In genomic region chr11:125423247-125423849, GRCh38 we compare ENCODE assay signal across 10 cellular contexts.
DNase-seq lines count a peak whose midpoint lies in the region; ATAC-seq and TF ChIP-seq lines count a peak whose summit lies in the region.
"Had no signal": no experiment of that assay in that cellular context is flagged by ENCODE, and none has a peak within 500 bp of the region (broad histone marks: within the 10 kb centered on the region; RNA-seq: fewer than 3 reads in every experiment).

No MANE protein-coding gene starts in this region.

- H3K9me3 ChIP-seq in spleen, result no peaks in the 10 kb centered on the region

- no peak for TF ChIP-seq EP300 in Ishikawa (IDR thresholded peaks at IDR 0.05; ENCODE audit: borderline replicate concordance)

- no peaks in the 10 kb centered on the region for H3K4me1 ChIP-seq in spleen

- no peak for DNase-seq in activated naive CD4-positive, alpha-beta T cell treated with anti-CD3 and anti-CD28 coated beads, Interleukin-2, amount 50 U/mL, for 72 hours (ENCODE audit: low spot score in 2 of 2)
- DNase-seq in activated naive CD4-positive, alpha-beta T cell treated with anti-CD3 and anti-CD28 coated beads, Interleukin-2, amount 50 U/mL, for 16 hours, result no peak
- DNase-seq in cardiac fibroblast (ENCODE audit: low read depth in 2 of 2) (no peak), spleen (peak; percentile 12), activated gamma-delta T cell (lab: John Stamatoyannopoulos, UW) (no peak), EL (no peak), hippocampal formation (lab: John Stamatoyannopoulos, UW) (no peak)
- DNase-seq: DMS79; naive thymus-derived CD8-positive, alpha-beta T cell had no signal

- no peaks in the 10 kb centered on the region for H3K36me3 ChIP-seq in spleen

- intact Hi-C loops in spleen (cut with DNase I; ENCODE audit: low total_unique reads), result no loop called here

- H3K9me3 Mint-ChIP-seq in activated naive CD4-positive, alpha-beta T cell treated with anti-CD3 and anti-CD28 coated beads, Interleukin-2, amount 50 U/mL, for 72 hours, result no peaks in the 10 kb centered on the region
- H3K9me3 Mint-ChIP-seq: naive thymus-derived CD8-positive, alpha-beta T cell had no signal

- no peaks in the 10 kb centered on the region for H3K36me3 Mint-ChIP-seq in activated naive CD4-positive, alpha-beta T cell treated with anti-CD3 and anti-CD28 coated beads, Interleukin-2, amount 50 U/mL, for 72 hours
- H3K36me3 Mint-ChIP-seq: naive thymus-derived CD8-positive, alpha-beta T cell had no signal

- peak; percentile 29; the same call in 1 of the 2 replicates for TF ChIP-seq RAD21 in Ishikawa (IDR thresholded peaks at IDR 0.05; ENCODE audit: low read depth)

- H3K27me3 ChIP-seq in spleen (replicated peaks in 1 of 7), result peaks cover 0 to 12% (median 0%) of the 10 kb centered on the region in 7 donors

- ATAC-seq in activated naive CD4-positive, alpha-beta T cell treated with anti-CD3 and anti-CD28 coated beads, Interleukin-2, amount 50 U/mL, for 72 hours, result peak; percentile 13 to 43
- ATAC-seq: naive thymus-derived CD8-positive, alpha-beta T cell had no signal

- TF ChIP-seq CTCF in cardiac fibroblast (IDR thresholded peaks at IDR 0.05; ENCODE audit: low read depth, low read length) (peak; percentile 28), spleen (IDR thresholded peaks at IDR 0.05 in 8 of 11, conservative IDR thresholded peaks at IDR 0.05 in 3 of 11) (peak in 2 of 11 experiments; percentile 13 to 17)

- no peak overlapping the region for H3K27ac ChIP-seq in spleen

- H3K4me3 ChIP-seq in cardiac fibroblast (replicated peaks in 1 of 2; ENCODE audit: low read depth in 2 of 2, low read length in 2 of 2) (no peak overlapping the region), spleen (no peak overlapping the region)

- no peak overlapping the region for H3K27ac Mint-ChIP-seq in activated naive CD4-positive, alpha-beta T cell treated with anti-CD3 and anti-CD28 coated beads, Interleukin-2, amount 50 U/mL, for 72 hours

- 29 to 40% (median 32%) methylated on average over 9 of the region's 9 CpGs for WGBS in spleen, 5 donors

- TF ChIP-seq POLR2A in spleen (IDR thresholded peaks at IDR 0.05), result no peak

TF ChIP-seq in Ishikawa, 13 proteins besides CTCF, POLR2A, EP300 and RAD21:
- TF ChIP-seq TAF1 (IDR thresholded peaks at IDR 0.05; ENCODE audit: low read depth), result no peak
- TF ChIP-seq TCF12 (IDR thresholded peaks at IDR 0.05; ENCODE audit: low read depth), result no peak
- TF ChIP-seq, protein P1, sequence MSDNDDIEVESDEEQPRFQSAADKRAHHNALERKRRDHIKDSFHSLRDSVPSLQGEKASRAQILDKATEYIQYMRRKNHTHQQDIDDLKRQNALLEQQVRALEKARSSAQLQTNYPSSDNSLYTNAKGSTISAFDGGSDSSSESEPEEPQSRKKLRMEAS (IDR thresholded peaks at IDR 0.05), result no peak
- no peak for TF ChIP-seq ZBTB7A (IDR thresholded peaks at IDR 0.05; ENCODE audit: low read depth)
